8 cellular contexts compared by ENCODE assay signal in genomic region chr11:326842-327580, GRCh38. TPM values are rescaled to one million over a fixed set of nuclear protein-coding genes. Genes with fewer than 3 reads are reported as not detected.
DNase-seq lines count a peak whose midpoint lies in the region; ATAC-seq and TF ChIP-seq lines count a peak whose summit lies in the region.

No MANE protein-coding gene starts in this region.

- no peaks in the 10 kb centered on the region for H3K9me3 Mint-ChIP-seq in T-helper 2 cell treated with Interferon-gamma antibody and Interleukin-4, amounts not matched to agents 5 μg/mL and 100 μg/mL, for 36 hours

- no peaks in the 10 kb centered on the region for H3K27me3 Mint-ChIP-seq in T-helper 2 cell treated with Interferon-gamma antibody and Interleukin-4, amounts not matched to agents 5 μg/mL and 100 μg/mL, for 36 hours (ENCODE audit: low read depth)

- peak overlapping the region; percentile 79 for H3K4me3 Mint-ChIP-seq in T-helper 2 cell treated with Interferon-gamma antibody and Interleukin-4, amounts not matched to agents 5 μg/mL and 100 μg/mL, for 36 hours

- no peaks in the 10 kb centered on the region for H3K79me2 ChIP-seq in PC-9 (ENCODE audit: low read depth)

- H2AFZ ChIP-seq in PC-9: no peak overlapping the region

- H3K4me2 ChIP-seq in PC-9: no peak overlapping the region

- H3K4me1 Mint-ChIP-seq in T-helper 2 cell treated with Interferon-gamma antibody and Interleukin-4, amounts not matched to agents 5 μg/mL and 100 μg/mL, for 36 hours (ENCODE audit: low read depth): peaks cover 62% of the 10 kb centered on the region

- POLR2A ChIA-PET in PC-9 (lab: Charles Lee; ENCODE audit: unreplicated experiment): no interaction called here

- H3K4me1 ChIP-seq in mucosa of descending colon (ENCODE audit: low read depth) (peaks cover 14% of the 10 kb centered on the region), thoracic aorta (ENCODE audit: control insufficient read depth in 1 of 2, low read depth in 2 of 2) (peaks cover 22 to 33% of the 10 kb centered on the region in 2 donors), PC-9 (replicated peaks; ENCODE audit: insufficient read depth) (no peaks in the 10 kb centered on the region)

- no TSS peak for BruUV-seq in PC-9 (replicated peaks; lab: Mats Ljungman, UMichigan)

- H4K20me1 ChIP-seq in PC-9 (ENCODE audit: insufficient read depth): no peaks in the 10 kb centered on the region

- peak overlapping the region; percentile 70 to 80 for H3K27ac ChIP-seq in thoracic aorta
- no peak overlapping the region for H3K27ac ChIP-seq in PC-9

- intact Hi-C loops in mucosa of descending colon (cut with DNase I, micrococcal nuclease): no loop called here
- intact Hi-C loops in PC-9 (cut with micrococcal nuclease; ENCODE audit: unreplicated experiment): no loop called here

- no peaks in the 10 kb centered on the region for H3F3A ChIP-seq in PC-9 (ENCODE audit: insufficient read depth, low read depth)

- H3K27me3 ChIP-seq in thoracic aorta (replicated peaks; ENCODE audit: insufficient read depth): no peaks in the 10 kb centered on the region
- no peaks in the 10 kb centered on the region for H3K27me3 ChIP-seq in PC-9 (ENCODE audit: insufficient read depth, low read depth)

- H3K4me3 ChIP-seq in mucosa of descending colon (no peak overlapping the region), thoracic aorta (peak overlapping the region; percentile 43), PC-9 (no peak overlapping the region)

- ATAC-seq in GM18858 (IDR thresholded peaks at IDR 0.05; ENCODE audit: unreplicated experiment): peak; percentile 42
- peak; percentile 68 for ATAC-seq in HG02973 (IDR thresholded peaks at IDR 0.05; ENCODE audit: unreplicated experiment)
- peak; percentile 79 for ATAC-seq in mucosa of descending colon
- ATAC-seq in thoracic aorta (ENCODE audit: insufficient number of reproducible peaks, low FRiP score, low read depth): peak; percentile 22

- no peaks in the 10 kb centered on the region for H3K36me3 ChIP-seq in mucosa of descending colon (ENCODE audit: low read depth)
- H3K36me3 ChIP-seq in thoracic aorta: no peaks in the 10 kb centered on the region
- H3K36me3 ChIP-seq in PC-9 (ENCODE audit: low read depth): no peaks in the 10 kb centered on the region

- H3K36me3 Mint-ChIP-seq in T-helper 2 cell treated with Interferon-gamma antibody and Interleukin-4, amounts not matched to agents 5 μg/mL and 100 μg/mL, for 36 hours (ENCODE audit: low read depth): peaks cover 8% of the 10 kb centered on the region

- TF ChIP-seq CTCF in mucosa of descending colon (IDR thresholded peaks at IDR 0.05) (no peak), thoracic aorta (IDR thresholded peaks at IDR 0.05) (no peak), PC-9 (conservative IDR thresholded peaks at IDR 0.05) (no peak)

- H3K9me3 ChIP-seq in mucosa of descending colon: no peaks in the 10 kb centered on the region
- no peaks in the 10 kb centered on the region for H3K9me3 ChIP-seq in thoracic aorta
- no peaks in the 10 kb centered on the region for H3K9me3 ChIP-seq in PC-9 (ENCODE audit: insufficient read depth, low read depth)

- CTCF ChIA-PET in PC-9 (lab: Charles Lee): no interaction called here

- peak overlapping the region; percentile 95 for H3K27ac Mint-ChIP-seq in T-helper 2 cell treated with Interferon-gamma antibody and Interleukin-4, amounts not matched to agents 5 μg/mL and 100 μg/mL, for 36 hours

- DNase-seq in T-helper 2 cell treated with Interferon-gamma antibody and Interleukin-4, amounts not matched to agents 5 μg/mL and 100 μg/mL, for 36 hours (ENCODE audit: low spot score): peak; percentile 67
- DNase-seq in dermis microvascular lymphatic vessel endothelial cell (ENCODE audit: low read depth in 2 of 2) (peak; percentile 80 to 82), mucosa of descending colon (peak; percentile 73 to 90 (median 75)), thoracic aorta (ENCODE audit: low spot score) (peak; percentile 38), PC-9 (no peak), NCI-H2171 treated with DMSO at 0.1 percent for 48 hours (lab: John Stamatoyannopoulos, UW) (no peak)

- H3K9me2 ChIP-seq in PC-9 (ENCODE audit: insufficient read depth): no peaks in the 10 kb centered on the region

RNA-seq across cellular contexts. Expression of gene IFITM3, which starts 6.4 kb away (rescaled TPM):
- total RNA-seq in dermis microvascular lymphatic vessel endothelial cell (30.9 and 86.0 TPM in 2 replicates), mucosa of descending colon (100 to 1,000 TPM in 2 of 3 donors, 10 to 100 TPM in 1; 76.1 to 410 (median 353) TPM), thoracic aorta (100 to 1,000 TPM; 275 to 514 TPM), PC-9 (2021) (136 and 176 TPM in 2 replicates)

RNA-seq across cellular contexts. Expression of gene IFITM1, which starts 13.2 kb away (rescaled TPM):
- total RNA-seq in dermis microvascular lymphatic vessel endothelial cell: 1.0 and 1.1 TPM in 2 replicates
- 100 to 1,000 TPM in 1 of 3 donors, 10 to 100 TPM in 2; 80.2 to 182 (median 87.3) TPM for total RNA-seq in mucosa of descending colon
- 100 to 1,000 TPM; 182 to 220 TPM for total RNA-seq in thoracic aorta
- total RNA-seq in PC-9 (2021): 5.1 and 9.5 TPM in 2 replicates

RNA-seq across cellular contexts. Expression of gene IFITM2, which starts 19.4 kb away (rescaled TPM):
- total RNA-seq in dermis microvascular lymphatic vessel endothelial cell: 23.1 and 91.9 TPM in 2 replicates
- 100 to 1,000 TPM in 2 of 3 donors, 10 to 100 TPM in 1; 57.2 to 254 (median 111) TPM for total RNA-seq in mucosa of descending colon
- total RNA-seq in thoracic aorta: 100 to 1,000 TPM; 275 to 477 TPM
- total RNA-seq in PC-9 (2021): 4.2 and 4.3 TPM in 2 replicates

RNA-seq across cellular contexts. Expression of gene IFITM5, which starts 27.7 kb away (rescaled TPM):
- not detected in 2 replicates for total RNA-seq in dermis microvascular lymphatic vessel endothelial cell
- total RNA-seq in mucosa of descending colon: not detected
- not detected for total RNA-seq in thoracic aorta
- not detected in 2 replicates for total RNA-seq in PC-9 (2021)

RNA-seq across cellular contexts. Expression of gene PGGHG, which starts 38.1 kb away (rescaled TPM):
- total RNA-seq in dermis microvascular lymphatic vessel endothelial cell (6.7 and 13.9 TPM in 2 replicates), mucosa of descending colon (10 to 100 TPM; 21.2 to 37.1 (median 29.7) TPM), thoracic aorta (10 to 100 TPM; 54.2 to 68.8 TPM), PC-9 (2021) (68.6 and 76.9 TPM in 2 replicates)

Comparison
In these comparisons a context has a peak if more than half of its experiments do, and no peak if none do; other contexts are left out.
1. ATAC-seq: peak in every context shown above with its lines; median percentile 79 in mucosa of descending colon; 68 in HG02973; 42 in GM18858; 22 in thoracic aorta.
2. DNase-seq: peak in T-helper 2 cell treated with Interferon-gamma antibody and Interleukin-4, amounts not matched to agents 5 μg/mL and 100 μg/mL, for 36 hours (single experiment), dermis microvascular lymphatic vessel endothelial cell (2 of 2), mucosa of descending colon (3 of 3) and thoracic aorta (single experiment); none in PC-9 (0 of 2) and NCI-H2171 treated with DMSO at 0.1 percent for 48 hours (single experiment).